1 cellular context compared by ENCODE assay signal in the genomic region with DNA sequence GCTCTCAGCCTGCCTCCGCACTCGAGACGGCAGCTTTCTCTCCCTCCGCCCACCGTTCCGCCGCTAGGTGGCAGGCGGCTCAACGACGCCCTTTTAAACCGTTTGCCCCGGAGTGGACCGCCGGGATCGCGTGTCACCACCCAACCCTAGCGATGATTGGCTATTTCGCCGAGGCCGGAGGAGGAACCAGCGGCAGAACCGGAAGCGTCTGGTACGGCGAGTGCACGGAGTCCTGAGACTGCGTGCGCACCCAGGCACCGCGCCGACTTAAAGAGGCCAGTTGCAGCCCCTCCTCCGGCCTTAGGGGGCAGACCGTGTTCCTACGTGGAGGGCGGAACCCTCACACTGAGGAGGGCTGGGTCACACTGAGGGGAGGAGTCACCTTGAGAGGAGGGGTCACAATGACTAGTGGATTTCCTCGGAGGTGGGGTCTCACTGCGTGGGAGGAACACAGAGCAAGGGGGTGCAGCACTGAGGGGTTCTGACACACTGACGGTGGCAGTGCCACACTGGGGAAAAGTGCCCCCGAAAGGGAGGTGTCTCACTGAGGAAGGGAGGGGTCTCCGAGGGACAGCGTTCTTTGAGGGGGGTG.
TF ChIP-seq lines count a peak whose summit lies in the region.

No MANE protein-coding gene starts in this region.

TF ChIP-seq in GM12878, 131 proteins besides CTCF, POLR2A, EP300 and RAD21 (continued from another document and continues in another):
- TF ChIP-seq ZBTB40 (IDR thresholded peaks at IDR 0.05; ENCODE audit: borderline replicate concordance), result peak; percentile 72; the same call in 1 of the 2 replicates
- no peak for TF ChIP-seq ZBTB4 (CRISPR knock-in tag; IDR thresholded peaks at IDR 0.05)
- TF ChIP-seq ZNF274 (IDR thresholded peaks at IDR 0.05; ENCODE audit: insufficient read depth, insufficient read length), result no peak
- TF ChIP-seq CREM (IDR thresholded peaks at IDR 0.05; ENCODE audit: low read depth), result peak; percentile 80
- no peak for TF ChIP-seq NR2C1 (IDR thresholded peaks at IDR 0.05)
- no peak for TF ChIP-seq BCL3 (IDR thresholded peaks at IDR 0.05; ENCODE audit: borderline replicate concordance, insufficient read depth, low read depth, low read length, poor library complexity, severe bottlenecking)
- TF ChIP-seq BMI1 (IDR thresholded peaks at IDR 0.05; ENCODE audit: borderline replicate concordance), result no peak
- TF ChIP-seq SREBF2 (IDR thresholded peaks at IDR 0.05; ENCODE audit: low read length), result no peak
- no peak for TF ChIP-seq HDAC6 (IDR thresholded peaks at IDR 0.05; ENCODE audit: unreplicated experiment)
- no peak for TF ChIP-seq FOXK2 (IDR thresholded peaks at IDR 0.05)
- TF ChIP-seq STAT3 (IDR thresholded peaks at IDR 0.05; ENCODE audit: low read depth, low read length), result no peak
- TF ChIP-seq, protein P1, sequence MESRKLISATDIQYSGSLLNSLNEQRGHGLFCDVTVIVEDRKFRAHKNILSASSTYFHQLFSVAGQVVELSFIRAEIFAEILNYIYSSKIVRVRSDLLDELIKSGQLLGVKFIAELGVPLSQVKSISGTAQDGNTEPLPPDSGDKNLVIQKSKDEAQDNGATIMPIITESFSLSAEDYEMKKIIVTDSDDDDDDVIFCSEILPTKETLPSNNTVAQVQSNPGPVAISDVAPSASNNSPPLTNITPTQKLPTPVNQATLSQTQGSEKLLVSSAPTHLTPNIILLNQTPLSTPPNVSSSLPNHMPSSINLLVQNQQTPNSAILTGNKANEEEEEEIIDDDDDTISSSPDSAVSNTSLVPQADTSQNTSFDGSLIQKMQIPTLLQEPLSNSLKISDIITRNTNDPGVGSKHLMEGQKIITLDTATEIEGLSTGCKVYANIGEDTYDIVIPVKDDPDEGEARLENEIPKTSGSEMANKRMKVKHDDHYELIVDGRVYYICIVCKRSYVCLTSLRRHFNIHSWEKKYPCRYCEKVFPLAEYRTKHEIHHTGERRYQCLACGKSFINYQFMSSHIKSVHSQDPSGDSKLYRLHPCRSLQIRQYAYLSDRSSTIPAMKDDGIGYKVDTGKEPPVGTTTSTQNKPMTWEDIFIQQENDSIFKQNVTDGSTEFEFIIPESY (IDR thresholded peaks at IDR 0.05), result no peak
- TF ChIP-seq BHLHE40 (IDR thresholded peaks at IDR 0.05; ENCODE audit: borderline replicate concordance in 1 of 2, low read depth in 2 of 2, low read length in 1 of 2), result peak; percentile 32 to 70; a peak in 3 of 4 replicates
- peak; percentile 69 for TF ChIP-seq SP1 (IDR thresholded peaks at IDR 0.05; ENCODE audit: low read depth, low read length)
- no peak for TF ChIP-seq SREBF1 (IDR thresholded peaks at IDR 0.05; ENCODE audit: low read length)
- no peak for TF ChIP-seq BCL11A (IDR thresholded peaks at IDR 0.05; ENCODE audit: low read depth, low read length)
- no peak for TF ChIP-seq ZBED1 (IDR thresholded peaks at IDR 0.05; ENCODE audit: borderline replicate concordance)
- peak; percentile 35; the same call in 1 of the 2 replicates for TF ChIP-seq BACH1 (IDR thresholded peaks at IDR 0.05; ENCODE audit: borderline replicate concordance)
- no peak for TF ChIP-seq EZH2 (IDR thresholded peaks at IDR 0.05; ENCODE audit: borderline replicate concordance, control insufficient read depth, low read depth, low read length)
- TF ChIP-seq CHD2 (IDR thresholded peaks at IDR 0.05; ENCODE audit: borderline replicate concordance, low read depth, low read length), result peak; percentile 51; the same call in 1 of the 2 replicates
- TF ChIP-seq, protein P2, sequence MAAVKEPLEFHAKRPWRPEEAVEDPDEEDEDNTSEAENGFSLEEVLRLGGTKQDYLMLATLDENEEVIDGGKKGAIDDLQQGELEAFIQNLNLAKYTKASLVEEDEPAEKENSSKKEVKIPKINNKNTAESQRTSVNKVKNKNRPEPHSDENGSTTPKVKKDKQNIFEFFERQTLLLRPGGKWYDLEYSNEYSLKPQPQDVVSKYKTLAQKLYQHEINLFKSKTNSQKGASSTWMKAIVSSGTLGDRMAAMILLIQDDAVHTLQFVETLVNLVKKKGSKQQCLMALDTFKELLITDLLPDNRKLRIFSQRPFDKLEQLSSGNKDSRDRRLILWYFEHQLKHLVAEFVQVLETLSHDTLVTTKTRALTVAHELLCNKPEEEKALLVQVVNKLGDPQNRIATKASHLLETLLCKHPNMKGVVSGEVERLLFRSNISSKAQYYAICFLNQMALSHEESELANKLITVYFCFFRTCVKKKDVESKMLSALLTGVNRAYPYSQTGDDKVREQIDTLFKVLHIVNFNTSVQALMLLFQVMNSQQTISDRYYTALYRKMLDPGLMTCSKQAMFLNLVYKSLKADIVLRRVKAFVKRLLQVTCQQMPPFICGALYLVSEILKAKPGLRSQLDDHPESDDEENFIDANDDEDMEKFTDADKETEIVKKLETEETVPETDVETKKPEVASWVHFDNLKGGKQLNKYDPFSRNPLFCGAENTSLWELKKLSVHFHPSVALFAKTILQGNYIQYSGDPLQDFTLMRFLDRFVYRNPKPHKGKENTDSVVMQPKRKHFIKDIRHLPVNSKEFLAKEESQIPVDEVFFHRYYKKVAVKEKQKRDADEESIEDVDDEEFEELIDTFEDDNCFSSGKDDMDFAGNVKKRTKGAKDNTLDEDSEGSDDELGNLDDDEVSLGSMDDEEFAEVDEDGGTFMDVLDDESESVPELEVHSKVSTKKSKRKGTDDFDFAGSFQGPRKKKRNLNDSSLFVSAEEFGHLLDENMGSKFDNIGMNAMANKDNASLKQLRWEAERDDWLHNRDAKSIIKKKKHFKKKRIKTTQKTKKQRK (IDR thresholded peaks at IDR 0.05; ENCODE audit: low read depth, low read length), result no peak
- TF ChIP-seq STAT1 (conservative IDR thresholded peaks at IDR 0.05), result no peak
- TF ChIP-seq, protein P3, sequence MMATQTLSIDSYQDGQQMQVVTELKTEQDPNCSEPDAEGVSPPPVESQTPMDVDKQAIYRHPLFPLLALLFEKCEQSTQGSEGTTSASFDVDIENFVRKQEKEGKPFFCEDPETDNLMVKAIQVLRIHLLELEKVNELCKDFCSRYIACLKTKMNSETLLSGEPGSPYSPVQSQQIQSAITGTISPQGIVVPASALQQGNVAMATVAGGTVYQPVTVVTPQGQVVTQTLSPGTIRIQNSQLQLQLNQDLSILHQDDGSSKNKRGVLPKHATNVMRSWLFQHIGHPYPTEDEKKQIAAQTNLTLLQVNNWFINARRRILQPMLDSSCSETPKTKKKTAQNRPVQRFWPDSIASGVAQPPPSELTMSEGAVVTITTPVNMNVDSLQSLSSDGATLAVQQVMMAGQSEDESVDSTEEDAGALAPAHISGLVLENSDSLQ (IDR thresholded peaks at IDR 0.05), result peak; percentile 64
- no peak for TF ChIP-seq RAD51 (IDR thresholded peaks at IDR 0.05)
- TF ChIP-seq, protein P4, sequence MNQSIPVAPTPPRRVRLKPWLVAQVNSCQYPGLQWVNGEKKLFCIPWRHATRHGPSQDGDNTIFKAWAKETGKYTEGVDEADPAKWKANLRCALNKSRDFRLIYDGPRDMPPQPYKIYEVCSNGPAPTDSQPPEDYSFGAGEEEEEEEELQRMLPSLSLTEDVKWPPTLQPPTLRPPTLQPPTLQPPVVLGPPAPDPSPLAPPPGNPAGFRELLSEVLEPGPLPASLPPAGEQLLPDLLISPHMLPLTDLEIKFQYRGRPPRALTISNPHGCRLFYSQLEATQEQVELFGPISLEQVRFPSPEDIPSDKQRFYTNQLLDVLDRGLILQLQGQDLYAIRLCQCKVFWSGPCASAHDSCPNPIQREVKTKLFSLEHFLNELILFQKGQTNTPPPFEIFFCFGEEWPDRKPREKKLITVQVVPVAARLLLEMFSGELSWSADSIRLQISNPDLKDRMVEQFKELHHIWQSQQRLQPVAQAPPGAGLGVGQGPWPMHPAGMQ (IDR thresholded peaks at IDR 0.05; ENCODE audit: borderline replicate concordance), result no peak
- no peak for TF ChIP-seq PML (IDR thresholded peaks at IDR 0.05; ENCODE audit: low read length)
- no peak; the same call in 1 of the 2 replicates for TF ChIP-seq GATAD2B (conservative IDR thresholded peaks at IDR 0.05; ENCODE audit: low read depth)
- TF ChIP-seq LARP7 (IDR thresholded peaks at IDR 0.05), result no peak
- peak; percentile 68; the same call in 1 of the 2 replicates for TF ChIP-seq SMARCA5 (IDR thresholded peaks at IDR 0.05)
- TF ChIP-seq ATF7 (IDR thresholded peaks at IDR 0.05; ENCODE audit: low read depth), result 0 out of 2 replicates have a peak, but pooled peaks have one; percentile 16
- TF ChIP-seq POLR2AphosphoS5 (IDR thresholded peaks at IDR 0.05; ENCODE audit: low read length), result peak; percentile 78
- TF ChIP-seq SMC3 (IDR thresholded peaks at IDR 0.05; ENCODE audit: borderline replicate concordance, low read length), result peak; percentile 66
- no peak for TF ChIP-seq ATF2 (IDR thresholded peaks at IDR 0.05; ENCODE audit: low read length)
- TF ChIP-seq NR2C2 (IDR thresholded peaks at IDR 0.05; ENCODE audit: borderline replicate concordance, control insufficient read depth, insufficient read length, low read depth), result no peak
